Comparison of ENCODE assay signal across 17 cellular contexts in the genomic region with DNA sequence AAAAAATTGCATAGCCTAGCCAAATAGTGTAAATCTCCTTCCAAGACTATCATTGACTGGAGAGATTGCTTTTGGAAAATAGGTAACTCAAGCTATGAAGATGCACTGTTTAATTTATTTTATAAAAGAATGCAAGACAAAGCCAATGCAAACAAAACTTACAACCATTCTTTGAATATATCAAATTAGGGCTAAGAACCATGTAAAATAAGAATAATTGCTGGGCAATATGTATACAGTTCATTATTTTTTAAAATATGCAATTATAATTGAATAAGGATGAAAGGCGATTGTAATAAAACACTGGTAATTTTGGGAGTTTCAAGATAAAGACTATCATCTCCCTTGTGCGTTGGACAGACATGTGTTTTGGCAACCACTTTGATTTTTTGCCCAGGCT.
DNase-seq lines count a peak whose midpoint lies in the region; ATAC-seq and TF ChIP-seq lines count a peak whose summit lies in the region.
"Had no signal": no experiment of that assay in that cellular context is flagged by ENCODE, and none has a peak within 500 bp of the region (broad histone marks: within the 10 kb centered on the region; RNA-seq: fewer than 3 reads in every experiment).

No MANE protein-coding gene starts in this region.

- intact Hi-C loops in sciatic nerve (cut with DNase I) = no loop called here

- H2AFZ ChIP-seq in SK-N-SH (ENCODE audit: low read depth) = no peak overlapping the region

- DNase-seq in NCI-H1105 treated with DMSO at 0.1 percent for 48 hours (lab: John Stamatoyannopoulos, UW) (peak; percentile 7), NCI-H1105 (lab: John Stamatoyannopoulos, UW) (no peak), SK-N-SH (peak; percentile 6), NCI-H510A (lab: John Stamatoyannopoulos, UW) (no peak), sciatic nerve (ENCODE audit: low spot score) (no peak)
- DNase-seq: AML-193; C1 segment of cervical spinal cord; Caco-2; Calu3; CD4-positive, alpha-beta memory T cell; CD4-positive, CD25-positive, alpha-beta regulatory T cell; CD8-positive, alpha-beta memory T cell; DMS79 treated with DMSO at 0.1 percent for 48 hours; GF-D8 had no signal

- H4K20me1 ChIP-seq in SK-N-SH (ENCODE audit: insufficient read depth) = no peaks in the 10 kb centered on the region
- H4K20me1 ChIP-seq: BLaER1 had no signal

- TF ChIP-seq EP300 in SK-N-SH (IDR thresholded peaks at IDR 0.05; ENCODE audit: borderline replicate concordance in 1 of 2, low read depth in 1 of 2, low read length in 1 of 2) = no peak

- H3K36me3 ChIP-seq in SK-N-SH (replicated peaks in 1 of 2; ENCODE audit: control insufficient read depth in 1 of 2, insufficient read depth in 2 of 2, low read length in 1 of 2) = no peaks in the 10 kb centered on the region
- H3K36me3 ChIP-seq: BLaER1 had no signal

- no peaks in the 10 kb centered on the region; a peak in 1 of 4 replicates for H3K4me1 ChIP-seq in SK-N-SH (ENCODE audit: control insufficient read depth in 1 of 2, insufficient read depth in 2 of 2, low read depth in 1 of 2, low read length in 1 of 2)
- H3K4me1 ChIP-seq: A549, BLaER1, Caco-2 had no signal

- 38% methylated on average over 2 of the region's 2 CpGs for WGBS in SK-N-SH (ENCODE audit: low lambda C conversion rate)

- H3K9me2 ChIP-seq in SK-N-SH = no peaks in the 10 kb centered on the region

- H3K9ac ChIP-seq in SK-N-SH = no peak overlapping the region
- H3K9ac ChIP-seq: BLaER1 had no signal

- CTCF ChIA-PET in SK-N-SH (lab: Yijun Ruan, JAX) = no interaction called here

- H3K4me3 ChIP-seq in SK-N-SH (ENCODE audit: low read depth in 2 of 2, low read length in 1 of 2) = no peak overlapping the region
- H3K4me3 ChIP-seq: A549, BLaER1 had no signal

- no peaks in the 10 kb centered on the region for H3F3A ChIP-seq in SK-N-SH (replicated peaks; ENCODE audit: insufficient read depth)

- POLR2A ChIA-PET in SK-N-SH (lab: Yijun Ruan, JAX) = no interaction called here

- H3K4me2 ChIP-seq in SK-N-SH = no peak overlapping the region
- H3K4me2 ChIP-seq: A549, BLaER1 had no signal

- no peak for TF ChIP-seq CTCF in SK-N-SH (IDR thresholded peaks at IDR 0.05)

- H3K79me2 ChIP-seq in SK-N-SH (ENCODE audit: insufficient read depth) = no peaks in the 10 kb centered on the region

- ATAC-seq in sciatic nerve = no peak
- ATAC-seq: A549 had no signal

- H3K9me3 ChIP-seq in SK-N-SH = no peaks in the 10 kb centered on the region
- H3K9me3 ChIP-seq: BLaER1 had no signal

- no peak overlapping the region; a peak in 1 of 4 replicates for H3K27ac ChIP-seq in SK-N-SH (ENCODE audit: low read depth in 2 of 2, low read length in 1 of 2)
- H3K27ac ChIP-seq: 22Rv1, A549, BLaER1 had no signal

- H3K27me3 ChIP-seq in SK-N-SH (ENCODE audit: insufficient read depth) = no peaks in the 10 kb centered on the region
- H3K27me3 ChIP-seq: BLaER1 had no signal

- no peak for TF ChIP-seq RAD21 in SK-N-SH (IDR thresholded peaks at IDR 0.05; ENCODE audit: low read length)

TF ChIP-seq in SK-N-SH, 30 proteins besides CTCF, POLR2A, EP300 and RAD21:
- TF ChIP-seq RFX5 (IDR thresholded peaks at IDR 0.05; ENCODE audit: low read length) = no peak
- no peak for TF ChIP-seq NFIC (IDR thresholded peaks at IDR 0.05; ENCODE audit: borderline replicate concordance)
- TF ChIP-seq FOSL2 (IDR thresholded peaks at IDR 0.05; ENCODE audit: borderline replicate concordance, low read depth) = no peak
- TF ChIP-seq USF2 (IDR thresholded peaks at IDR 0.05; ENCODE audit: borderline replicate concordance, low read depth, low read length) = no peak
- no peak for TF ChIP-seq SMC3 (IDR thresholded peaks at IDR 0.05; ENCODE audit: low read depth, low read length)
- no peak for TF ChIP-seq YY1 (IDR thresholded peaks at IDR 0.05; ENCODE audit: low read depth)
- no peak for TF ChIP-seq CHD2 (IDR thresholded peaks at IDR 0.05; ENCODE audit: low read length, partially characterized antibody)
- no peak for TF ChIP-seq MXI1 (IDR thresholded peaks at IDR 0.05; ENCODE audit: low read depth, low read length)
- TF ChIP-seq FOXM1 (IDR thresholded peaks at IDR 0.05; ENCODE audit: low read depth) = no peak
- TF ChIP-seq MAX (IDR thresholded peaks at IDR 0.05; ENCODE audit: low read depth) = no peak
- no peak for TF ChIP-seq MEF2A (IDR thresholded peaks at IDR 0.05; ENCODE audit: borderline replicate concordance, low read depth)
- TF ChIP-seq USF1 (IDR thresholded peaks at IDR 0.05; ENCODE audit: borderline replicate concordance, low read depth) = no peak
- TF ChIP-seq ZBTB33 (IDR thresholded peaks at IDR 0.05; ENCODE audit: borderline replicate concordance, low read depth) = no peak
- no peak for TF ChIP-seq POLR2AphosphoS5 (IDR thresholded peaks at IDR 0.05; ENCODE audit: low read depth, low read length)
- TF ChIP-seq, protein P1, sequence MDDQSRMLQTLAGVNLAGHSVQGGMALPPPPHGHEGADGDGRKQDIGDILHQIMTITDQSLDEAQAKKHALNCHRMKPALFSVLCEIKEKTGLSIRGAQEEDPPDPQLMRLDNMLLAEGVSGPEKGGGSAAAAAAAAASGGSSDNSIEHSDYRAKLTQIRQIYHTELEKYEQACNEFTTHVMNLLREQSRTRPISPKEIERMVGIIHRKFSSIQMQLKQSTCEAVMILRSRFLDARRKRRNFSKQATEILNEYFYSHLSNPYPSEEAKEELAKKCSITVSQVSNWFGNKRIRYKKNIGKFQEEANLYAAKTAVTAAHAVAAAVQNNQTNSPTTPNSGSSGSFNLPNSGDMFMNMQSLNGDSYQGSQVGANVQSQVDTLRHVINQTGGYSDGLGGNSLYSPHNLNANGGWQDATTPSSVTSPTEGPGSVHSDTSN (IDR thresholded peaks at IDR 0.05) = no peak
- TF ChIP-seq RXRA (IDR thresholded peaks at IDR 0.05; ENCODE audit: borderline replicate concordance, low read depth) = no peak
- TF ChIP-seq, protein P2, sequence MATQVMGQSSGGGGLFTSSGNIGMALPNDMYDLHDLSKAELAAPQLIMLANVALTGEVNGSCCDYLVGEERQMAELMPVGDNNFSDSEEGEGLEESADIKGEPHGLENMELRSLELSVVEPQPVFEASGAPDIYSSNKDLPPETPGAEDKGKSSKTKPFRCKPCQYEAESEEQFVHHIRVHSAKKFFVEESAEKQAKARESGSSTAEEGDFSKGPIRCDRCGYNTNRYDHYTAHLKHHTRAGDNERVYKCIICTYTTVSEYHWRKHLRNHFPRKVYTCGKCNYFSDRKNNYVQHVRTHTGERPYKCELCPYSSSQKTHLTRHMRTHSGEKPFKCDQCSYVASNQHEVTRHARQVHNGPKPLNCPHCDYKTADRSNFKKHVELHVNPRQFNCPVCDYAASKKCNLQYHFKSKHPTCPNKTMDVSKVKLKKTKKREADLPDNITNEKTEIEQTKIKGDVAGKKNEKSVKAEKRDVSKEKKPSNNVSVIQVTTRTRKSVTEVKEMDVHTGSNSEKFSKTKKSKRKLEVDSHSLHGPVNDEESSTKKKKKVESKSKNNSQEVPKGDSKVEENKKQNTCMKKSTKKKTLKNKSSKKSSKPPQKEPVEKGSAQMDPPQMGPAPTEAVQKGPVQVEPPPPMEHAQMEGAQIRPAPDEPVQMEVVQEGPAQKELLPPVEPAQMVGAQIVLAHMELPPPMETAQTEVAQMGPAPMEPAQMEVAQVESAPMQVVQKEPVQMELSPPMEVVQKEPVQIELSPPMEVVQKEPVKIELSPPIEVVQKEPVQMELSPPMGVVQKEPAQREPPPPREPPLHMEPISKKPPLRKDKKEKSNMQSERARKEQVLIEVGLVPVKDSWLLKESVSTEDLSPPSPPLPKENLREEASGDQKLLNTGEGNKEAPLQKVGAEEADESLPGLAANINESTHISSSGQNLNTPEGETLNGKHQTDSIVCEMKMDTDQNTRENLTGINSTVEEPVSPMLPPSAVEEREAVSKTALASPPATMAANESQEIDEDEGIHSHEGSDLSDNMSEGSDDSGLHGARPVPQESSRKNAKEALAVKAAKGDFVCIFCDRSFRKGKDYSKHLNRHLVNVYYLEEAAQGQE (IDR thresholded peaks at IDR 0.05; ENCODE audit: low read depth, low read length) = no peak
- no peak for TF ChIP-seq TCF12 (IDR thresholded peaks at IDR 0.05)

Comparison
In these comparisons a context has a peak if more than half of its experiments do, and no peak if none do; other contexts are left out.
1. DNase-seq: peak in NCI-H1105 treated with DMSO at 0.1 percent for 48 hours (single experiment) and SK-N-SH (single experiment); none in NCI-H1105 (single experiment), NCI-H510A (single experiment) and sciatic nerve (single experiment).